Comparison of ENCODE assay signal across 11 cellular contexts in the genomic region with DNA sequence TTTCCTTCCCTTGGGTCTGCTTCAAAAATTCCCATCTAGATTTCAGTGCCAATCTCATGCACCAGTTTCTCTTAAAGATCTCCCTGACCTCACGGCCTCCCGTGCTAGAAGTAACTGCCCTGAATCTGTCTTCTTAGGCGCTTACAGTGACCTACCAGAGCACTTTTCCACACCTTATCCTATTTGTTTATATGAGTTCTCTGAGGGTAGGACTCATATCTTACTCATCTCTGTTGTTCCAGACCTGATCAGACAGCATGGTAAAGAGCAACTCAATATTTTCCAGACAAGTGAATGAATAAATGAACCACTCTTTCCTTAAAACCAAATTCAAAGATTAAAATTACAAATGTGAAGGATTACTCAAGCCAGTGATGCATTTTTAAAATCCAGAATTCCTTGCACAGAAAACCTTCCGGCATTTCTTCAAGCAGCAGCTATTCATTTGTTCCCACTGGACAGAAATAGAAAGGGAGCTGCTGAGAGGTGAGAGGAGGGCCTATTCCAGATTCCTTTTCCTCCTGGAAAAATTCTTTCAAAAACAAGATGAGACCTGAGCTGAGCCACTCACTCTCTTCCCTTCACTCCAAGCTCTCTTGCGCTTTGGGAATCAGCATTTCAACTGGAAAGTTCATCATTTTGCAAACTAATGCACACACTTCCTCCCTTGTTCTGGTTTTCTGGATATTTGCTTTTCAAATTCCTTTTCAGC.
DNase-seq lines count a peak whose midpoint lies in the region; ATAC-seq, FAIRE-seq and TF ChIP-seq lines count a peak whose summit lies in the region.
"Had no signal": no experiment of that assay in that cellular context is flagged by ENCODE, and none has a peak within 500 bp of the region (broad histone marks: within the 10 kb centered on the region; RNA-seq: fewer than 3 reads in every experiment).

No MANE protein-coding gene starts in this region.

- H3K9ac ChIP-seq in HepG2 (ENCODE audit: insufficient read depth, low read depth, low read length) (no peak overlapping the region), subcutaneous abdominal adipose tissue (ENCODE audit: low read length in 5 of 5) (no peak overlapping the region)
- H3K9ac ChIP-seq: GM23248 had no signal

- in situ Hi-C loops in HepG2 (cut with HindIII; ENCODE audit: extremely low pct_ligation_motif_present, low pct_unique_long_range_greater_than_20kb): no loop called here

- H3K9me3 Mint-ChIP-seq in T-helper 2 cell treated with Interferon-gamma antibody and Interleukin-4, amounts not matched to agents 5 μg/mL and 100 μg/mL, for 36 hours: no peaks in the 10 kb centered on the region
- H3K9me3 Mint-ChIP-seq in activated T-helper 17 cell treated with anti-CD3 and anti-CD28 coated beads, Interleukin-2, amount 50 U/mL, for 72 hours: no peaks in the 10 kb centered on the region

- CTCF ChIA-PET in HepG2 (lab: Yijun Ruan, JAX; ENCODE audit: low intra/inter-chr PET ratio, low total read pairs): no interaction called here

- FAIRE-seq in HepG2 (lab: Jason Lieb, UNC): no peak

- TF ChIP-seq EP300 in HepG2 (IDR thresholded peaks at IDR 0.05; ENCODE audit: low read depth in 2 of 2, low read length in 2 of 2) (no peak), HepG2 (CRISPR knock-in tag; IDR thresholded peaks at IDR 0.05; ENCODE audit: borderline replicate concordance) (no peak)

- H3K4me3 ChIP-seq in HepG2 (replicated peaks in 1 of 3; ENCODE audit: insufficient read depth in 1 of 3, low read depth in 2 of 3, low read length in 3 of 3) (no peak overlapping the region), subcutaneous abdominal adipose tissue (ENCODE audit: low read depth in 1 of 5, low read length in 5 of 5) (peak overlapping the region in 2 of 5 donors; percentile 2 to 6)
- H3K4me3 ChIP-seq: GM23248 had no signal

- BruUV-seq in HepG2 (replicated peaks; lab: Mats Ljungman, UMichigan): no TSS peak

- POLR2A ChIA-PET in HepG2 (lab: Yijun Ruan, JAX): no interaction called here

- H3K27me3 ChIP-seq in HepG2 (ENCODE audit: control insufficient read depth in 1 of 2, insufficient read depth in 2 of 2, low read length in 2 of 2): no peaks in the 10 kb centered on the region; a peak in 1 of 5 replicates
- no peaks in the 10 kb centered on the region for H3K27me3 ChIP-seq in subcutaneous abdominal adipose tissue (ENCODE audit: control insufficient read depth in 5 of 5, insufficient read depth in 4 of 5, low read length in 5 of 5)

- H3K4me2 ChIP-seq in HepG2 (ENCODE audit: low read depth, low read length): no peak overlapping the region

- no peak overlapping the region for H3K27ac ChIP-seq in HepG2 (ENCODE audit: extremely low read length, insufficient read depth, low read length)
- peak overlapping the region; percentile 75 for H3K27ac ChIP-seq in subcutaneous abdominal adipose tissue (ENCODE audit: low read depth, low read length)
- H3K27ac ChIP-seq: GM23248 had no signal

- intact Hi-C loops in HepG2 (cut with micrococcal nuclease; ENCODE audit: unreplicated experiment): loop anchor here (2.0 to 10.0 kb wide), 3 partner anchors 69 to 145 kb away; no protein-coding TSS in a partner anchor

- peak overlapping the region; percentile 85 for H3K27ac Mint-ChIP-seq in T-helper 2 cell treated with Interferon-gamma antibody and Interleukin-4, amounts not matched to agents 5 μg/mL and 100 μg/mL, for 36 hours
- H3K27ac Mint-ChIP-seq in activated T-helper 17 cell treated with anti-CD3 and anti-CD28 coated beads, Interleukin-2, amount 50 U/mL, for 72 hours: peak overlapping the region; percentile 95

- H3K36me3 Mint-ChIP-seq in T-helper 2 cell treated with Interferon-gamma antibody and Interleukin-4, amounts not matched to agents 5 μg/mL and 100 μg/mL, for 36 hours (ENCODE audit: low read depth): no peaks in the 10 kb centered on the region
- no peaks in the 10 kb centered on the region for H3K36me3 Mint-ChIP-seq in activated T-helper 17 cell treated with anti-CD3 and anti-CD28 coated beads, Interleukin-2, amount 50 U/mL, for 72 hours (ENCODE audit: low read depth)

- no peak for DNase-seq in T-helper 2 cell treated with Interferon-gamma antibody and Interleukin-4, amounts not matched to agents 5 μg/mL and 100 μg/mL, for 36 hours (ENCODE audit: low spot score)
- no peak for DNase-seq in T-helper 2 cell
- DNase-seq in HepG2 (ENCODE audit: low spot score): peak; percentile 24
- no peak for DNase-seq in SW 1271 (lab: John Stamatoyannopoulos, UW)
- DNase-seq in retina: no peak
- DNase-seq in DMS53 treated with DMSO at 0.1 percent for 48 hours (lab: John Stamatoyannopoulos, UW; ENCODE audit: unreplicated experiment): no peak
- DNase-seq: GM23248, NCI-H748 treated with DMSO at 0.1 percent for 48 hours had no signal

- no peaks in the 10 kb centered on the region for H3K9me3 ChIP-seq in HepG2 (ENCODE audit: low read length)
- H3K9me3 ChIP-seq in subcutaneous abdominal adipose tissue (ENCODE audit: control insufficient read depth in 5 of 5, low read length in 5 of 5): no peaks in the 10 kb centered on the region

- peak overlapping the region; percentile 91 for H3K4me3 Mint-ChIP-seq in T-helper 2 cell treated with Interferon-gamma antibody and Interleukin-4, amounts not matched to agents 5 μg/mL and 100 μg/mL, for 36 hours
- H3K4me3 Mint-ChIP-seq in activated T-helper 17 cell treated with anti-CD3 and anti-CD28 coated beads, Interleukin-2, amount 50 U/mL, for 72 hours: peak overlapping the region; percentile 87

- H3K4me1 ChIP-seq in HepG2 (ENCODE audit: insufficient read depth, low read length) (peaks cover 7% of the 10 kb centered on the region; the same call in 1 of the 2 replicates), subcutaneous abdominal adipose tissue (ENCODE audit: control insufficient read depth in 5 of 5, insufficient read depth in 5 of 5, low read length in 5 of 5) (peaks cover 4 to 68% (median 27%) of the 10 kb centered on the region in 5 donors)

- no peaks in the 10 kb centered on the region for H3K27me3 Mint-ChIP-seq in T-helper 2 cell treated with Interferon-gamma antibody and Interleukin-4, amounts not matched to agents 5 μg/mL and 100 μg/mL, for 36 hours (ENCODE audit: low read depth)
- no peaks in the 10 kb centered on the region for H3K27me3 Mint-ChIP-seq in activated T-helper 17 cell treated with anti-CD3 and anti-CD28 coated beads, Interleukin-2, amount 50 U/mL, for 72 hours

- 57% methylated on average over 5 of the region's 5 CpGs for WGBS in HepG2 (ENCODE audit: low lambda C conversion rate)

- peaks cover 61% of the 10 kb centered on the region for H3K4me1 Mint-ChIP-seq in T-helper 2 cell treated with Interferon-gamma antibody and Interleukin-4, amounts not matched to agents 5 μg/mL and 100 μg/mL, for 36 hours (ENCODE audit: low read depth)
- H3K4me1 Mint-ChIP-seq in activated T-helper 17 cell treated with anti-CD3 and anti-CD28 coated beads, Interleukin-2, amount 50 U/mL, for 72 hours: peaks cover 55% of the 10 kb centered on the region

- peak; percentile 58 for ATAC-seq in activated T-helper 17 cell treated with anti-CD3 and anti-CD28 coated beads, Interleukin-2, amount 50 U/mL, for 72 hours (replicated peaks)
- no peak for ATAC-seq in HepG2
- ATAC-seq: left colon had no signal

- no peaks in the 10 kb centered on the region for H3K36me3 ChIP-seq in HepG2 (replicated peaks in 1 of 2; ENCODE audit: control insufficient read depth in 1 of 2, insufficient read depth in 2 of 2, low read length in 2 of 2)
- H3K36me3 ChIP-seq in subcutaneous abdominal adipose tissue (ENCODE audit: control insufficient read depth in 5 of 5, insufficient read depth in 5 of 5, low read length in 5 of 5): no peaks in the 10 kb centered on the region

- TF ChIP-seq POLR2A in HepG2 (IDR thresholded peaks at IDR 0.05; ENCODE audit: insufficient read depth in 1 of 2, low read depth in 2 of 2, low read length in 2 of 2): no peak

- no peak for TF ChIP-seq RAD21 in HepG2 (CRISPR knock-in tag; IDR thresholded peaks at IDR 0.05)

- TF ChIP-seq CTCF in HepG2 (CRISPR knock-in tag; IDR thresholded peaks at IDR 0.05): no peak

- H4K20me1 ChIP-seq in HepG2 (ENCODE audit: insufficient read depth, low read length): no peaks in the 10 kb centered on the region

- no peak overlapping the region for H2AFZ ChIP-seq in HepG2 (ENCODE audit: low read length)
- H2AFZ ChIP-seq: GM23248 had no signal

- H3K79me2 ChIP-seq in HepG2 (ENCODE audit: insufficient read depth, low read length): no peaks in the 10 kb centered on the region

TF ChIP-seq in HepG2, 621 proteins besides CTCF, POLR2A, EP300 and RAD21 (continues in another document):
- TF ChIP-seq ZNF841 (CRISPR knock-in tag; IDR thresholded peaks at IDR 0.05; ENCODE audit: borderline replicate concordance) (no peak), TBX3 (IDR thresholded peaks at IDR 0.05; ENCODE audit: borderline replicate concordance) (no peak)
- TF ChIP-seq, protein P1, sequence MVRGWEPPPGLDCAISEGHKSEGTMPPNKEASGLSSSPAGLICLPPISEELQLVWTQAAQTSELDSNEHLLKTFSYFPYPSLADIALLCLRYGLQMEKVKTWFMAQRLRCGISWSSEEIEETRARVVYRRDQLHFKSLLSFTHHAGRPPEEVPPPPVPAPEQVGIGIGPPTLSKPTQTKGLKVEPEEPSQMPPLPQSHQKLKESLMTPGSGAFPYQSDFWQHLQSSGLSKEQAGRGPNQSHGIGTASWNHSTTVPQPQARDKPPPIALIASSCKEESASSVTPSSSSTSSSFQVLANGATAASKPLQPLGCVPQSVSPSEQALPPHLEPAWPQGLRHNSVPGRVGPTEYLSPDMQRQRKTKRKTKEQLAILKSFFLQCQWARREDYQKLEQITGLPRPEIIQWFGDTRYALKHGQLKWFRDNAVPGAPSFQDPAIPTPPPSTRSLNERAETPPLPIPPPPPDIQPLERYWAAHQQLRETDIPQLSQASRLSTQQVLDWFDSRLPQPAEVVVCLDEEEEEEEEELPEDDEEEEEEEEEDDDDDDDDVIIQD (CRISPR knock-in tag; IDR thresholded peaks at IDR 0.05; ENCODE audit: low read depth): no peak
